In the genomic region with DNA sequence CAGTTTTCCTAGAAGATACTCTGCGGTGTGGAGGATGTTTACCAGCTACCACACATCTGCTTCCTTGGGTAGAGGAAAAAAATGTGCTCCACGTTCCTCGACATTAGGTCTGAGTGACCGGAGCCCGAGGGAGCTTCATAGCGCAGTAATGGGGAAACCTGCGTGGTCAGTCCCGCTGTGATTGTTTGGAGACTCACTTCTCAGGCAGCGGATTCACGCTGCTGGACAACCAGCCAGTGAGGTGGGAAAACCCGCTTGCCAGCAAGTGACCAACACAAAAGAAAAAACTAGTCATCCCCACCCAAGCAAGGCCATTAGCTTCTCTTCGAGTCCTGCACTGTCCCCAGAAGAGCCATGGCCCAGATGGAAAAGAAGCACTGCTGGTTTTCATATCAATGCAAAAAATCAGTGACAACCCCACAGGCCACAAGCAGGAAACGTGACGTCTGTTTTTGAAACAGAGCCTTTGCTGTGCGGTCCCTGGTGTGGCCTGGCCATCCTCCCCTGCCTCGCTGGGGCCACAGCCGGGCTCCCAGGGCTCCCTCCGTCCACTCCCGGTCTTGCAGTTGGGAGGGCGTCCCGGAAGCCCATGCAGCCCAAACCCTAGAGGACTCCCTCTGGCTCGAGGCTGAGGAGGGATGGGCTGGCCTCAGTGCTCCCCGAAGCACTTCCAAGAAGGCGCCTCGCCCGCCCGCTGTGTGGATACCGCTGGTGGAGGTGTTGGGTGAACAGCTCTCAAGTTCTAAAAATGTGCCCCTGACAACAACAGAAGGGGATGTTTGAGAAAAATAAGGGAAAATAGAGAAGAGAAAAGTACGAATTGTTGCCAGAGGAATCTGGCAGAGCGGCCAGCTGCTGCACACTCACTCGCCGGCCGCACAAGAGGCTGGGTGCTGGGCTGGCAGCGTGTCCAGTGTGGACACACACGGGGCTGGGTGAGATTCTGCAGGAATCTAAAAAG, we compare ENCODE assay signal across 13 cellular contexts.
A peak's percentile ranks its signal among the peaks of the same experiment; 100 is the strongest.
DNase-seq lines count a peak whose midpoint lies in the region; ATAC-seq, FAIRE-seq and TF ChIP-seq lines count a peak whose summit lies in the region.
"Had no signal": no experiment of that assay in that cellular context is flagged by ENCODE, and none has a peak within 500 bp of the region (broad histone marks: within the 10 kb centered on the region; RNA-seq: fewer than 3 reads in every experiment).

No MANE protein-coding gene starts in this region.

- H3K9ac ChIP-seq in kidney (ENCODE audit: low read length in 2 of 2), result peak overlapping the region in 1 of 2 donors; percentile 63
- H3K9ac ChIP-seq: BLaER1 treated with 17β-estradiol and CSF1 and Interleukin-3, amounts not matched to agents 10 nM and 100 nM had no signal

- intact Hi-C loops in CD8-positive, alpha-beta T cell (cut with DNase I, micrococcal nuclease), result no loop called here
- intact Hi-C loops in adrenal gland (cut with DNase I), result no loop called here
- intact Hi-C loops in kidney (cut with DNase I), result no loop called here
- intact Hi-C loops in spleen (cut with DNase I; ENCODE audit: low total_unique reads), result no loop called here

- no peak overlapping the region for H3K4me3 Mint-ChIP-seq in CD8-positive, alpha-beta T cell

- no peaks in the 10 kb centered on the region for H3K36me3 ChIP-seq in CD8-positive, alpha-beta T cell (ENCODE audit: insufficient read depth, low read length)
- no peaks in the 10 kb centered on the region for H3K36me3 ChIP-seq in adrenal gland (replicated peaks in 1 of 2)
- H3K36me3 ChIP-seq in kidney (ENCODE audit: control insufficient read depth in 1 of 2, insufficient read depth in 2 of 2, low read length in 2 of 2), result peaks cover 2 to 3% of the 10 kb centered on the region in 2 donors
- H3K36me3 ChIP-seq in spleen, result peaks cover 0 to 43% (median 0%) of the 10 kb centered on the region in 6 donors
- peaks cover 3% of the 10 kb centered on the region for H3K36me3 ChIP-seq in brain microvascular endothelial cell (replicated peaks)

- TF ChIP-seq POLR2A in adrenal gland (IDR thresholded peaks at IDR 0.05) (no peak), spleen (IDR thresholded peaks at IDR 0.05) (no peak), H54 (IDR thresholded peaks at IDR 0.05; ENCODE audit: low read depth, low read length) (no peak)

- no peak for FAIRE-seq in kidney (lab: Jason Lieb, UNC)
- FAIRE-seq in H54 (lab: Jason Lieb, UNC), result no peak
- FAIRE-seq: islet of Langerhans had no signal

- H3K9me3 ChIP-seq in CD8-positive, alpha-beta T cell (ENCODE audit: low read length), result no peaks in the 10 kb centered on the region
- H3K9me3 ChIP-seq in adrenal gland (replicated peaks in 1 of 3) (no peaks in the 10 kb centered on the region), kidney (ENCODE audit: control insufficient read depth in 1 of 2, low read length in 2 of 2) (peaks cover 0 to 6% of the 10 kb centered on the region in 2 donors), spleen (peaks cover 0 to 3% (median 0%) of the 10 kb centered on the region in 8 donors)

- H3K4me1 ChIP-seq in CD8-positive, alpha-beta T cell (ENCODE audit: insufficient read depth, low read length), result no peaks in the 10 kb centered on the region
- H3K4me1 ChIP-seq in adrenal gland (replicated peaks in 1 of 2), result peaks cover 8 to 48% of the 10 kb centered on the region in 2 donors
- H3K4me1 ChIP-seq in kidney (ENCODE audit: control insufficient read depth in 1 of 2, insufficient read depth in 1 of 2, low read depth in 1 of 2, low read length in 2 of 2), result peaks cover 33 to 44% of the 10 kb centered on the region in 2 donors
- peaks cover 17 to 59% (median 52%) of the 10 kb centered on the region in 6 donors for H3K4me1 ChIP-seq in spleen

- H3K9me3 Mint-ChIP-seq in CD8-positive, alpha-beta T cell, result no peaks in the 10 kb centered on the region

- in situ Hi-C loops in brain microvascular endothelial cell (cut with HindIII; ENCODE audit: low pct_ligation_motif_present, low sequenced_read_pairs), result no loop called here

- DNase-seq in CD8-positive, alpha-beta T cell, result peak in 3 of 7 experiments; percentile 12 to 37 (median 16)
- no peak for DNase-seq in adrenal gland
- DNase-seq in kidney, result peak; percentile 84
- DNase-seq in spleen, result no peak
- DNase-seq in H54 (ENCODE audit: insufficient read length, low spot score), result no peak
- DNase-seq in brain microvascular endothelial cell, result no peak
- no peak for DNase-seq in NCI-H2107 (lab: John Stamatoyannopoulos, UW)
- DNase-seq: activated naive CD4-positive, alpha-beta T cell treated with Interleukin-2 at 50 U/mL for 16 hours; NCI-H146 had no signal

- POLR2A ChIA-PET in CD8-positive, alpha-beta T cell (lab: Charles Lee), result no interaction called here

- ATAC-seq in CD8-positive, alpha-beta T cell, result no peak
- ATAC-seq in GM18861 (IDR thresholded peaks at IDR 0.05; ENCODE audit: unreplicated experiment), result no peak
- ATAC-seq: Panc1 had no signal

- WGBS in adrenal gland, 4 donors, result 76 to 80% (median 78%) methylated on average over 32 to 35 of the region's 35 CpGs
- WGBS in spleen, 5 donors, result 58 to 70% (median 64%) methylated on average over 28 to 35 of the region's 35 CpGs

- no peaks in the 10 kb centered on the region for H3K4me1 Mint-ChIP-seq in CD8-positive, alpha-beta T cell (ENCODE audit: low read depth)

- CTCF ChIA-PET in CD8-positive, alpha-beta T cell (lab: Charles Lee), result no interaction called here

- no peak for TF ChIP-seq CTCF in CD8-positive, alpha-beta T cell (IDR thresholded peaks at IDR 0.05)
- no peak for TF ChIP-seq CTCF in adrenal gland (IDR thresholded peaks at IDR 0.05)
- TF ChIP-seq CTCF in kidney (IDR thresholded peaks at IDR 0.05; ENCODE audit: borderline replicate concordance, extremely low read depth, insufficient read depth), result no peak
- TF ChIP-seq CTCF in spleen (IDR thresholded peaks at IDR 0.05 in 8 of 11, conservative IDR thresholded peaks at IDR 0.05 in 3 of 11), result no peak
- TF ChIP-seq CTCF in brain microvascular endothelial cell (IDR thresholded peaks at IDR 0.05; ENCODE audit: low read depth, low read length, missing control alignments), result no peak

- peak overlapping the region; percentile 28 for H3K27ac Mint-ChIP-seq in CD8-positive, alpha-beta T cell

- no peaks in the 10 kb centered on the region for H3K27me3 ChIP-seq in CD8-positive, alpha-beta T cell (ENCODE audit: insufficient read depth, low read length)
- no peaks in the 10 kb centered on the region for H3K27me3 ChIP-seq in adrenal gland
- H3K27me3 ChIP-seq in spleen (replicated peaks in 1 of 7), result peaks cover 0 to 14% (median 0%) of the 10 kb centered on the region in 7 donors
- no peaks in the 10 kb centered on the region for H3K27me3 ChIP-seq in brain microvascular endothelial cell (replicated peaks)
- H3K27me3 ChIP-seq: BLaER1 treated with 17β-estradiol and CSF1 and Interleukin-3, amounts not matched to agents 10 nM and 100 nM had no signal

- no peaks in the 10 kb centered on the region for H3K36me3 Mint-ChIP-seq in CD8-positive, alpha-beta T cell

- peaks cover 8% of the 10 kb centered on the region for H3K27me3 Mint-ChIP-seq in CD8-positive, alpha-beta T cell (ENCODE audit: low read depth)

- no peak overlapping the region for H3K4me3 ChIP-seq in CD8-positive, alpha-beta T cell (ENCODE audit: low read depth, low read length)
- H3K4me3 ChIP-seq in adrenal gland, result no peak overlapping the region
- H3K4me3 ChIP-seq in kidney (ENCODE audit: low read length in 2 of 2), result no peak overlapping the region
- no peak overlapping the region for H3K4me3 ChIP-seq in spleen
- no peak overlapping the region for H3K4me3 ChIP-seq in brain microvascular endothelial cell (ENCODE audit: low read depth, low read length)
- H3K4me3 ChIP-seq: BLaER1 treated with 17β-estradiol and CSF1 and Interleukin-3, amounts not matched to agents 10 nM and 100 nM had no signal

- no peak overlapping the region for H3K27ac ChIP-seq in CD8-positive, alpha-beta T cell (ENCODE audit: low read depth, low read length)
- peak overlapping the region in 3 of 5 donors; percentile 27 to 78 (median 77) for H3K27ac ChIP-seq in adrenal gland
- H3K27ac ChIP-seq in kidney (ENCODE audit: low read depth in 2 of 2, low read length in 2 of 2), result peak overlapping the region; percentile 56 to 87
- H3K27ac ChIP-seq in spleen, result peak overlapping the region in 7 of 8 donors; percentile 17 to 79 (median 73)
- no peak overlapping the region for H3K27ac ChIP-seq in brain microvascular endothelial cell
- H3K27ac ChIP-seq: BLaER1 treated with 17β-estradiol and CSF1 and Interleukin-3, amounts not matched to agents 10 nM and 100 nM had no signal

Comparison
In these comparisons a context has a peak if more than half of its experiments do, and no peak if none do; other contexts are left out.
1. H3K27ac ChIP-seq: peak in adrenal gland (3 of 5), kidney (2 of 2) and spleen (7 of 8); none in CD8-positive, alpha-beta T cell (single experiment) and brain microvascular endothelial cell (single experiment).